Comparison of ENCODE assay signal across 8 cellular contexts in genomic region chr1:11690669-11691301, GRCh38. TPM values are rescaled to one million over a fixed set of nuclear protein-coding genes. Genes with fewer than 3 reads are reported as not detected.
DNase-seq lines count a peak whose midpoint lies in the region; ATAC-seq and TF ChIP-seq lines count a peak whose summit lies in the region.

No MANE protein-coding gene starts in this region.

- no peak for ATAC-seq in right cardiac atrium
- ATAC-seq in Right ventricle myocardium superior (ENCODE audit: poor library complexity): no peak
- ATAC-seq in lower lobe of right lung: no peak
- ATAC-seq in GM21381 (IDR thresholded peaks at IDR 0.05; ENCODE audit: unreplicated experiment): no peak

- H3K4me1 ChIP-seq in right cardiac atrium (ENCODE audit: control insufficient read depth, insufficient read depth, low read length) (no peaks in the 10 kb centered on the region), lower lobe of right lung (peaks cover 11% of the 10 kb centered on the region)

- H3K27ac ChIP-seq in right cardiac atrium (ENCODE audit: low read length) (no peak overlapping the region), lower lobe of right lung (no peak overlapping the region)

- in situ Hi-C loops in astrocyte of the cerebellum (cut with HindIII; ENCODE audit: low sequenced_read_pairs): no loop called here

- H3K27me3 ChIP-seq in right cardiac atrium (ENCODE audit: control insufficient read depth, insufficient read depth): no peaks in the 10 kb centered on the region
- H3K27me3 ChIP-seq in lower lobe of right lung (ENCODE audit: low read depth): peaks cover 80% of the 10 kb centered on the region
- H3K27me3 ChIP-seq in MG63: peaks cover 8% of the 10 kb centered on the region

- peak overlapping the region; percentile 30 for H3K4me3 ChIP-seq in right cardiac atrium (ENCODE audit: low read length)
- H3K4me3 ChIP-seq in astrocyte of the cerebellum (ENCODE audit: low read depth, low read length): peak overlapping the region; percentile 38
- peak overlapping the region; percentile 35 for H3K4me3 ChIP-seq in lower lobe of right lung
- H3K4me3 ChIP-seq in MG63: no peak overlapping the region

- H3K36me3 ChIP-seq in lower lobe of right lung (no peaks in the 10 kb centered on the region), MG63 (no peaks in the 10 kb centered on the region)

- no peaks in the 10 kb centered on the region for H3K9me3 ChIP-seq in right cardiac atrium (ENCODE audit: control insufficient read depth, low read length)
- no peaks in the 10 kb centered on the region for H3K9me3 ChIP-seq in lower lobe of right lung
- H3K9me3 ChIP-seq in MG63: no peaks in the 10 kb centered on the region

- TF ChIP-seq CTCF in astrocyte of the cerebellum (IDR thresholded peaks at IDR 0.05; ENCODE audit: low read depth, low read length, missing control alignments): no peak
- TF ChIP-seq CTCF in lower lobe of right lung (IDR thresholded peaks at IDR 0.05): no peak

- DNase-seq in right cardiac atrium (peak in 1 of 3 donors; percentile 26), Right ventricle myocardium superior (no peak), astrocyte of the cerebellum (ENCODE audit: low read depth) (no peak), lower lobe of right lung (no peak), mucosa of gallbladder (ENCODE audit: low spot score) (no peak), MG63 (no peak), erythroblast (lab: John Stamatoyannopoulos, UW) (no peak)

- 2% methylated on average over 54 of the region's 54 CpGs for WGBS in right cardiac atrium

- intact Hi-C loops in right cardiac atrium (cut with DNase I) (no loop called here), Right ventricle myocardium superior (cut with DNase I) (no loop called here), lower lobe of right lung (cut with DNase I) (no loop called here)

- no peak for TF ChIP-seq POLR2A in erythroblast (IDR thresholded peaks at IDR 0.05; ENCODE audit: low read length)

RNA-seq across cellular contexts. Expression of gene DRAXIN, which starts 0.7 kb away (rescaled TPM):
- under 1 TPM in 3 of 4 donors, not detected in 1; 0.03 to 0.08 (median 0.03) TPM for total RNA-seq in right cardiac atrium
- 0.02 TPM for polyA plus RNA-seq in right cardiac atrium
- 0.05 TPM for total RNA-seq in Right ventricle myocardium superior
- 0.24 TPM for total RNA-seq in lower lobe of right lung
- total RNA-seq in mucosa of gallbladder: 0.12 TPM
- total RNA-seq in MG63 (2014; rRNA removed; shearing (Covaris generic); ENCODE audit: low replicate concordance): 0.36 TPM in 1 of 2 replicates, not detected in the other

RNA-seq across cellular contexts. Expression of gene MAD2L2, which starts 9.8 kb away (rescaled TPM):
- 10 to 100 TPM; 15.5 to 20.3 (median 16.7) TPM for total RNA-seq in right cardiac atrium
- polyA plus RNA-seq in right cardiac atrium: 22.8 TPM
- 15.8 TPM for total RNA-seq in Right ventricle myocardium superior
- total RNA-seq in lower lobe of right lung: 20.8 TPM
- 22.0 TPM for total RNA-seq in mucosa of gallbladder
- 60.2 and 71.1 TPM in 2 replicates for total RNA-seq in MG63 (2014; rRNA removed; shearing (Covaris generic); ENCODE audit: low replicate concordance)

RNA-seq across cellular contexts. Expression of gene FBXO6, which starts 26.8 kb away (rescaled TPM):
- 1 to 10 TPM; 4.5 to 7.9 (median 5.9) TPM for total RNA-seq in right cardiac atrium
- 9.9 TPM for polyA plus RNA-seq in right cardiac atrium
- 11.6 TPM for total RNA-seq in Right ventricle myocardium superior
- 21.2 TPM for total RNA-seq in lower lobe of right lung
- 13.8 TPM for total RNA-seq in mucosa of gallbladder
- total RNA-seq in MG63 (2014; rRNA removed; shearing (Covaris generic); ENCODE audit: low replicate concordance): 9.7 and 17.3 TPM in 2 replicates

RNA-seq across cellular contexts. Expression of gene FBXO44, which starts 36.1 kb away (rescaled TPM):
- 10 to 100 TPM; 18.5 to 30.1 (median 24.8) TPM for total RNA-seq in right cardiac atrium
- polyA plus RNA-seq in right cardiac atrium: 25.1 TPM
- 15.6 TPM for total RNA-seq in Right ventricle myocardium superior
- total RNA-seq in lower lobe of right lung: 18.4 TPM
- total RNA-seq in mucosa of gallbladder: 43.6 TPM
- total RNA-seq in MG63 (2014; rRNA removed; shearing (Covaris generic); ENCODE audit: low replicate concordance): 11.3 and 23.1 TPM in 2 replicates

RNA-seq across cellular contexts. Expression of gene FBXO2, which starts 36.6 kb away (rescaled TPM):
- total RNA-seq in right cardiac atrium: 10 to 100 TPM in 1 of 4 donors, 1 to 10 TPM in 3; 5.4 to 10.6 (median 6.5) TPM
- 14.0 TPM for polyA plus RNA-seq in right cardiac atrium
- 2.3 TPM for total RNA-seq in Right ventricle myocardium superior
- 13.4 TPM for total RNA-seq in lower lobe of right lung
- total RNA-seq in mucosa of gallbladder: 22.0 TPM
- not detected in 2 replicates for total RNA-seq in MG63 (2014; rRNA removed; shearing (Covaris generic); ENCODE audit: low replicate concordance)
